In genomic region chr11:67400942-67401494, GRCh38 we compare ENCODE assay signal across 8 cellular contexts. TPM values are rescaled to one million over a fixed set of nuclear protein-coding genes. Genes with fewer than 3 reads are reported as not detected.
A peak's percentile ranks its signal among the peaks of the same experiment; 100 is the strongest.
DNase-seq lines count a peak whose midpoint lies in the region; ATAC-seq and TF ChIP-seq lines count a peak whose summit lies in the region.

No MANE protein-coding gene starts in this region.

- peak overlapping the region; percentile 88 for H3K27ac ChIP-seq in HEK293 (ENCODE audit: extremely low read depth, low read depth, low read length)
- peak overlapping the region; percentile 73 to 97 (median 96) for H3K27ac ChIP-seq in gastroesophageal sphincter

- no peak for DNase-seq in Calu3
- DNase-seq in T-cell: peak in 1 of 34 experiments; percentile 33
- no peak for DNase-seq in NCI-H446 treated with DMSO at 0.1 percent for 48 hours (lab: John Stamatoyannopoulos, UW)
- no peak for DNase-seq in SKM-1 treated with dmso at 0.1 percent for 144 hours (lab: John Stamatoyannopoulos, UW; ENCODE audit: unreplicated experiment)
- DNase-seq in activated CD8-positive, alpha-beta memory T cell treated with anti-CD3 and anti-CD28 coated beads, Interleukin-2, amount 50 U/mL, for 4 hours: no peak

- H3K4me3 ChIP-seq in HEK293 (ENCODE audit: low read depth, low read length) (peak overlapping the region; percentile 79), gastroesophageal sphincter (peak overlapping the region; percentile 77 to 94), skeletal muscle satellite cell (ENCODE audit: low read length) (peak overlapping the region; percentile 97)

- TF ChIP-seq EP300 in gastroesophageal sphincter (IDR thresholded peaks at IDR 0.05): no peak

- peaks cover 0 to 45% of the 10 kb centered on the region in 2 experiments; a peak in 2 of 3 replicates for H3K36me3 ChIP-seq in HEK293 (ENCODE audit: control insufficient read depth in 2 of 2, insufficient read depth in 1 of 2, low read length in 2 of 2)
- peaks cover 0 to 45% of the 10 kb centered on the region in 2 donors for H3K36me3 ChIP-seq in gastroesophageal sphincter
- peaks cover 35% of the 10 kb centered on the region for H3K36me3 ChIP-seq in skeletal muscle satellite cell (ENCODE audit: insufficient read depth, low read length)

- TF ChIP-seq CTCF in Calu3 (IDR thresholded peaks at IDR 0.05; ENCODE audit: unreplicated experiment) (no peak), HEK293 (tag by site-specific recombination; IDR thresholded peaks at IDR 0.05) (peak; percentile 54; the same call in 1 of the 2 replicates), gastroesophageal sphincter (IDR thresholded peaks at IDR 0.05) (no peak)

- 0 to 4% methylated on average over 4 to 8 of the region's 27 CpGs for WGBS in gastroesophageal sphincter (ENCODE audit: low coverage in 1 of 2), 2 donors

- H3K9ac ChIP-seq in skeletal muscle satellite cell (ENCODE audit: low read depth, low read length): peak overlapping the region; percentile 98

- POLR2A ChIA-PET in HEK293 (lab: Yijun Ruan, JAX) (interaction anchor here (1.0 to 3.3 kb wide), 24 partner anchors 9 to 229 kb away, joined by 3 to 53 read pairs (median 6); partner anchors contain the start of genes AIP, CORO1B, GSTP1 and NUDT8), T-cell (lab: Charles Lee) (interaction anchor here in 1 of 2 donors (0.5 to 0.6 kb wide), 3 partner anchors 27 to 1902 kb away, joined by 3 to 5 read pairs (median 3); partner anchors contain the start of gene MALAT1)

- H3K27ac Mint-ChIP-seq in Calu3 (ENCODE audit: unreplicated experiment) (no peak overlapping the region), T-cell (peak overlapping the region; percentile 88 to 93)

- ATAC-seq in T-cell (replicated peaks in 1 of 4) (no peak), gastroesophageal sphincter (peak; percentile 0)

- H3K9me3 Mint-ChIP-seq in Calu3 (ENCODE audit: low read depth, unreplicated experiment): no peaks in the 10 kb centered on the region
- H3K9me3 Mint-ChIP-seq in T-cell: no peaks in the 10 kb centered on the region

- no peak for TF ChIP-seq POLR2A in gastroesophageal sphincter (IDR thresholded peaks at IDR 0.05)

- H3K27me3 Mint-ChIP-seq in Calu3 (ENCODE audit: unreplicated experiment) (no peaks in the 10 kb centered on the region), T-cell (no peaks in the 10 kb centered on the region)

- H3K4me3 Mint-ChIP-seq in Calu3 (ENCODE audit: low read depth, unreplicated experiment) (peak overlapping the region; percentile 69), T-cell (peak overlapping the region; percentile 83 to 97 (median 88))

- TSS peak; percentile 45 for BruUV-seq in Calu3 (replicated peaks; lab: Mats Ljungman, UMichigan)

- H3K4me1 Mint-ChIP-seq in Calu3 (ENCODE audit: low read depth, unreplicated experiment) (no peaks in the 10 kb centered on the region), T-cell (peaks cover 63 to 74% (median 64%) of the 10 kb centered on the region in 3 donors)

- H3K27me3 ChIP-seq in gastroesophageal sphincter: peaks cover 30% of the 10 kb centered on the region
- H3K27me3 ChIP-seq in skeletal muscle satellite cell (ENCODE audit: control insufficient read depth, insufficient read depth, low read length): no peaks in the 10 kb centered on the region

- intact Hi-C loops in Calu3 (cut with micrococcal nuclease; ENCODE audit: unreplicated experiment): no loop called here

- CTCF ChIA-PET in Calu3 (lab: Charles Lee) (interaction anchor here (0.6 to 2.1 kb wide), 16 partner anchors 9 to 228 kb away, joined by 3 to 12 read pairs (median 4); partner anchors contain the start of genes AIP, PITPNM1, POLD4 and RAD9A), HEK293 (lab: Yijun Ruan, JAX) (interaction anchor here (0.5 to 2.8 kb wide), 22 partner anchors 9 to 393 kb away, joined by 3 to 20 read pairs (median 6); partner anchors contain the start of genes PITPNM1, RAD9A and TMEM134), T-cell (lab: Charles Lee) (interaction anchor here (0.6 to 2.1 kb wide), 10 partner anchors 9 to 82 kb away, joined by 3 to 17 read pairs (median 8); partner anchors contain the start of genes AIP (in 1 of the 2), POLD4 (in 1 of the 2), PTPRCAP (in 1 of the 2) and RAD9A (in 1 of the 2))

- H3K9me3 ChIP-seq in HEK293 (ENCODE audit: control insufficient read depth, insufficient read depth, low read depth, low read length) (no peaks in the 10 kb centered on the region), gastroesophageal sphincter (no peaks in the 10 kb centered on the region), skeletal muscle satellite cell (replicated peaks; ENCODE audit: low read length) (no peaks in the 10 kb centered on the region)

- H3K36me3 Mint-ChIP-seq in Calu3 (ENCODE audit: insufficient read depth, unreplicated experiment) (peaks cover 45% of the 10 kb centered on the region), T-cell (peaks cover 15% of the 10 kb centered on the region)

- H3K4me1 ChIP-seq in HEK293 (ENCODE audit: control insufficient read depth, insufficient read depth, low read length): no peaks in the 10 kb centered on the region
- peaks cover 0 to 67% (median 18%) of the 10 kb centered on the region in 3 donors for H3K4me1 ChIP-seq in gastroesophageal sphincter
- H3K4me1 ChIP-seq in skeletal muscle satellite cell (ENCODE audit: control insufficient read depth, insufficient read depth, low read length): peaks cover 21% of the 10 kb centered on the region

- H3K4me2 ChIP-seq in skeletal muscle satellite cell (ENCODE audit: low read length): peak overlapping the region; percentile 88

TF ChIP-seq in HEK293, 187 proteins besides CTCF, POLR2A, EP300 and RAD21 (continues in another document):
- no peak for TF ChIP-seq ZNF37A (tag by site-specific recombination; IDR thresholded peaks at IDR 0.05)
- TF ChIP-seq BCL11B (tag by site-specific recombination; IDR thresholded peaks at IDR 0.05; ENCODE audit: low read depth): no peak
- no peak for TF ChIP-seq ZNF513 (tag by site-specific recombination; IDR thresholded peaks at IDR 0.05)
- TF ChIP-seq EGR2 (tag by site-specific recombination; IDR thresholded peaks at IDR 0.05; ENCODE audit: low read depth): no peak
- no peak for TF ChIP-seq ZNF416 (tag by site-specific recombination; IDR thresholded peaks at IDR 0.05)
- TF ChIP-seq GLIS2 (tag by site-specific recombination; IDR thresholded peaks at IDR 0.05): peak; percentile 96
- TF ChIP-seq ZNF571 (tag by site-specific recombination; IDR thresholded peaks at IDR 0.05): no peak
- no peak for TF ChIP-seq ZNF404 (tag by site-specific recombination; IDR thresholded peaks at IDR 0.05)
- no peak for TF ChIP-seq ZNF311 (tag by site-specific recombination; IDR thresholded peaks at IDR 0.05; ENCODE audit: borderline replicate concordance)
- TF ChIP-seq ZNF692 (tag by site-specific recombination; IDR thresholded peaks at IDR 0.05): no peak
- TF ChIP-seq ZNF529 (tag by site-specific recombination; IDR thresholded peaks at IDR 0.05; ENCODE audit: insufficient replicate concordance): no peak
- no peak for TF ChIP-seq ZNF2 (tag by site-specific recombination; IDR thresholded peaks at IDR 0.05)
- TF ChIP-seq WT1 (tag by site-specific recombination; IDR thresholded peaks at IDR 0.05): no peak
- TF ChIP-seq KLF9 (tag by site-specific recombination; IDR thresholded peaks at IDR 0.05; ENCODE audit: low read depth): no peak
- no peak for TF ChIP-seq OVOL3 (tag by site-specific recombination; IDR thresholded peaks at IDR 0.05)

RNA-seq across cellular contexts. Expression of gene PPP1CA, which starts 0.6 kb away (rescaled TPM):
- total RNA-seq in Calu3 (2022) (179 and 180 TPM in 2 replicates), T-cell (100 to 1,000 TPM; 118 to 198 (median 186) TPM), gastroesophageal sphincter (10 to 100 TPM; 49.9 to 78.6 (median 63.4) TPM)
- total RNA-seq in skeletal muscle satellite cell (2012; rRNA removed): 193 and 211 TPM in 2 replicates

RNA-seq across cellular contexts. Expression of gene TBC1D10C, which starts 2.9 kb away (rescaled TPM):
- total RNA-seq in Calu3 (2022) (not detected in 2 replicates), T-cell (100 to 1,000 TPM; 288 to 449 (median 436) TPM), gastroesophageal sphincter (1 to 10 TPM in 3 of 4 donors, under 1 TPM in 1; 0.30 to 2.0 (median 1.5) TPM)
- total RNA-seq in skeletal muscle satellite cell (2012; rRNA removed): not detected in 2 replicates

RNA-seq across cellular contexts. Expression of gene RAD9A, which starts 9.2 kb away (rescaled TPM):
- total RNA-seq in Calu3 (2022) (26.9 and 38.6 TPM in 2 replicates), T-cell (10 to 100 TPM; 34.9 to 63.8 (median 56.2) TPM), gastroesophageal sphincter (10 to 100 TPM in 2 of 4 donors, 1 to 10 TPM in 2; 8.5 to 16.0 (median 11.1) TPM)
- 3.0 and 3.9 TPM in 2 replicates for total RNA-seq in skeletal muscle satellite cell (2012; rRNA removed)

RNA-seq across cellular contexts. Expression of gene CARNS1, which starts 14.5 kb away (rescaled TPM):
- 0.10 TPM in 1 of 2 replicates, not detected in the other for total RNA-seq in Calu3 (2022)
- 10 to 100 TPM in 2 of 5 donors, 1 to 10 TPM in 3; 5.5 to 19.1 (median 9.8) TPM for total RNA-seq in T-cell
- 1 to 10 TPM in 3 of 4 donors, under 1 TPM in 1; 0.73 to 3.3 (median 1.6) TPM for total RNA-seq in gastroesophageal sphincter
- total RNA-seq in skeletal muscle satellite cell (2012; rRNA removed): 0.25 and 2.0 TPM in 2 replicates

RNA-seq across cellular contexts. Expression of gene RPS6KB2, which starts 27.3 kb away (rescaled TPM):
- total RNA-seq in Calu3 (2022): 44.3 and 47.5 TPM in 2 replicates
- 10 to 100 TPM; 60.3 to 88.0 (median 81.9) TPM for total RNA-seq in T-cell
- 10 to 100 TPM; 35.8 to 49.7 (median 45.6) TPM for total RNA-seq in gastroesophageal sphincter
- total RNA-seq in skeletal muscle satellite cell (2012; rRNA removed): 45.2 and 46.4 TPM in 2 replicates

Comparison
In these comparisons a context has a peak if more than half of its experiments do, and no peak if none do; other contexts are left out.
1. RNA of gene TBC1D10C, which starts 2.9 kb away (total RNA-seq): 288 to 449 TPM in T-cell; 0.30 to 2.0 TPM in gastroesophageal sphincter and not detected in Calu3; every median in the first group is over 10 times any median in the second.
2. Peak in every context shown above with its lines, with median percentiles within 50 percentile points of each other: H3K4me3 ChIP-seq.